ENCODE assay signal across 22 cellular contexts in the genomic region with DNA sequence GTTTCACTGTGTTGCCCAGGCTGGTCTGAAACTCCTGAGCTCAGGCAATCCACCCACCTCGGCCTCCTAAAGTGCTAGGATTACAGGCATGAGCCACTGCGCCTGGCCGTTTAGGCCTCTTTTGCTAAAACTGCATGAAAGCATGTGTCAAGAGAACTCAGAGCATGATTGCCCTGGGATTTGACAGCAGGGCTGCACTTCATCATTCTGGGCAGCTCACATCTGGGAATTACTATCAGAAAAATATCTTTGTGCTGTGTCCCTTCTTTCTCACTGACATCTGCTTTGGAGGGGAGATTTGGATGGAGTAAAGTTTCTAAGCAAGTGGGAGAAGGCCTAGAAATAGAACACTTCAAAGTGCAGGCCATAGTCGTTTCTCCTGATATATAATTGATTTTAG.
"Had no signal": no experiment of that assay in that cellular context is flagged by ENCODE, and none has a peak within 500 bp of the region (broad histone marks: within the 10 kb centered on the region; RNA-seq: fewer than 3 reads in every experiment).

No MANE protein-coding gene starts in this region.

- H3K36me3 ChIP-seq: brain microvascular endothelial cell, gastrocnemius medialis, heart left ventricle, left ventricle myocardium inferior, neutrophil, right lobe of liver, thoracic aorta, upper lobe of left lung had no signal

- H3K4me3 Mint-ChIP-seq: activated naive CD8-positive, alpha-beta T cell; naive thymus-derived CD4-positive, alpha-beta T cell; stimulated activated effector memory CD8-positive, alpha-beta T cell treated with anti-CD3 and anti-CD28 coated beads, Interleukin-12 subunit alpha, Interleukin-12 subunit beta, amount 100 ng/mL, for 72 hours had no signal

- ATAC-seq: gastrocnemius medialis; heart left ventricle; mucosa of descending colon; naive thymus-derived CD4-positive, alpha-beta T cell; right lobe of liver; stimulated activated effector memory CD8-positive, alpha-beta T cell treated with anti-CD3 and anti-CD28 coated beads, Interleukin-12 subunit alpha, Interleukin-12 subunit beta, amount 100 ng/mL, for 72 hours had no signal

- DNase-seq: activated CD4-positive, alpha-beta T cell treated with anti-CD3 and anti-CD28 coated beads, Interleukin-2, amount 50 U/mL, for 4 hours; activated gamma-delta T cell treated with Interleukin-2 at 50 U/mL for 16 hours; anterior cingulate cortex; brain microvascular endothelial cell; erythroblast; gastrocnemius medialis; heart left ventricle; left ventricle myocardium inferior; mammary epithelial cell; mucosa of descending colon; naive thymus-derived CD4-positive, alpha-beta T cell; right lobe of liver; small intestine; stimulated activated CD4-positive, alpha-beta T cell treated with anti-CD3 and anti-CD28 coated beads, Interleukin-4, amount 100 ng/mL, for 24 hours; SW 1271; upper lobe of left lung had no signal

- H3K4me3 ChIP-seq: coronary artery, gastrocnemius medialis, heart left ventricle, left ventricle myocardium inferior, mucosa of descending colon, right lobe of liver, thoracic aorta, upper lobe of left lung had no signal

- H3K4me1 Mint-ChIP-seq: naive thymus-derived CD4-positive, alpha-beta T cell; stimulated activated effector memory CD8-positive, alpha-beta T cell treated with anti-CD3 and anti-CD28 coated beads, Interleukin-12 subunit alpha, Interleukin-12 subunit beta, amount 100 ng/mL, for 72 hours had no signal

- H3K79me2 ChIP-seq: parathyroid adenoma had no signal

- H3K36me3 Mint-ChIP-seq: activated naive CD8-positive, alpha-beta T cell; naive thymus-derived CD4-positive, alpha-beta T cell; stimulated activated effector memory CD8-positive, alpha-beta T cell treated with anti-CD3 and anti-CD28 coated beads, Interleukin-12 subunit alpha, Interleukin-12 subunit beta, amount 100 ng/mL, for 72 hours had no signal

- H3K9me3 Mint-ChIP-seq: naive thymus-derived CD4-positive, alpha-beta T cell; stimulated activated effector memory CD8-positive, alpha-beta T cell treated with anti-CD3 and anti-CD28 coated beads, Interleukin-12 subunit alpha, Interleukin-12 subunit beta, amount 100 ng/mL, for 72 hours had no signal

- H3K9me3 ChIP-seq: gastrocnemius medialis, heart left ventricle, left ventricle myocardium inferior, mucosa of descending colon, neutrophil, right lobe of liver, thoracic aorta, upper lobe of left lung had no signal

- H3K27ac ChIP-seq: brain microvascular endothelial cell, coronary artery, gastrocnemius medialis, heart left ventricle, left ventricle myocardium inferior, neutrophil, parathyroid adenoma, right lobe of liver, thoracic aorta, upper lobe of left lung had no signal

- H2AFZ ChIP-seq: parathyroid adenoma had no signal

- H3K27ac Mint-ChIP-seq: activated naive CD8-positive, alpha-beta T cell; naive thymus-derived CD4-positive, alpha-beta T cell; stimulated activated effector memory CD8-positive, alpha-beta T cell treated with anti-CD3 and anti-CD28 coated beads, Interleukin-12 subunit alpha, Interleukin-12 subunit beta, amount 100 ng/mL, for 72 hours had no signal

- H3K27me3 ChIP-seq: brain microvascular endothelial cell, gastrocnemius medialis, heart left ventricle, neutrophil, right lobe of liver, upper lobe of left lung had no signal

- H3K4me1 ChIP-seq: gastrocnemius medialis, left ventricle myocardium inferior, parathyroid adenoma, right lobe of liver, upper lobe of left lung had no signal

- H3K9ac ChIP-seq: parathyroid adenoma had no signal
